ENCODE assay signal across 18 cellular contexts in the genomic region with DNA sequence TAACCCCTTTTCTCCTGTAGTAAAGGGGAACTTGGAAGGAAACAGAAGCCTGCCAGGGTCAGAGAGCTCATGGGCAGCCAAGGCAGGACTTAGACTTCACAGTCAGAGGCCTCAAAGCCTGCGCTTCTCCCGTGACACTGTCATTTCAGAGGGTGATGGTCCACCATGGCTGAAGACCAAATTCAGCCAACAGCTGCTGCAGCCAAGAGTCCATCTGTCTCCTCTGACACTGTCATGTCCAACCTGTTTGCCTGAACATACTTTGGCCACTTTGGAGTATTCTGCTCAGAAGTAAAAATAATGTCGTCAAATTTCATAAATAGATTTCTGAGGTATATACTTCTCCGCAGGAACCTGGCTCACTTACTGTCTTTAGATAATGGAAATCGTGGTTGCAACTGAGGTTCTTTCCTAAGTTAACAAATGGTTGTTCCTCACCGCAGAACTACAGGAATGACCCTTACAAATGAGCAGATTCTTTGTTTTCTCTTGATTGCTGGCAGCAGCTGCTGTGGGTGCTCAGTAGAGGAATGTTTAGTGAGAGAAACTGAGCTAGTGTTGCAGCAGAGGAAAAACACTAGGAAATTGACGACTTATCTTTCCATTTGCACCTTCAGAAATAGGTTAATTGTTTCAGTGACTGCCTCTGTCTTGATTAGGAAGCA.
"Had no signal": no experiment of that assay in that cellular context is flagged by ENCODE, and none has a peak within 500 bp of the region (broad histone marks: within the 10 kb centered on the region; RNA-seq: fewer than 3 reads in every experiment).

No MANE protein-coding gene starts in this region.

- H3K4me3 ChIP-seq: esophagus muscularis mucosa, gastrocnemius medialis, heart right ventricle, psoas muscle, smooth muscle cell, uterus had no signal

- H3K4me2 ChIP-seq: smooth muscle cell had no signal

- H3K27ac ChIP-seq: epithelial cell of prostate, esophagus muscularis mucosa, gastrocnemius medialis, heart right ventricle, psoas muscle, uterus had no signal

- H3K27ac Mint-ChIP-seq: dendritic cell treated with granulocyte-macrophage colony-stimulating factor and Interleukin-4, amounts not matched to agents 40 ng/mL and 50 ng/mL, for 4 days; effector memory CD8-positive, alpha-beta T cell; natural killer cell treated with Interleukin-12 subunit alpha and Interleukin-12 subunit beta and Interleukin-15 and Interleukin-18, amount 100 ng/mL, for 72 hours; type B pancreatic cell had no signal

- H3K9me3 ChIP-seq: esophagus muscularis mucosa, gastrocnemius medialis, heart right ventricle, psoas muscle, uterus had no signal

- H3K4me1 ChIP-seq: esophagus muscularis mucosa, psoas muscle, uterus had no signal

- DNase-seq: effector memory CD8-positive, alpha-beta T cell; gastrocnemius medialis; heart right ventricle; hypothalamus; kidney glomerular epithelial cell; mammary epithelial cell; psoas muscle; retina; stimulated activated CD4-positive, alpha-beta T cell treated with anti-CD3 and anti-CD28 coated beads, Interleukin-2, amount 100 ng/mL, for 48 hours; stimulated activated naive CD4-positive, alpha-beta T cell treated with Interleukin-2 at 50 U/mL for 16 hours; uterus had no signal

- H3K36me3 Mint-ChIP-seq: natural killer cell treated with Interleukin-12 subunit alpha and Interleukin-12 subunit beta and Interleukin-15 and Interleukin-18, amount 100 ng/mL, for 72 hours had no signal

- H3K4me3 Mint-ChIP-seq: dendritic cell treated with granulocyte-macrophage colony-stimulating factor and Interleukin-4, amounts not matched to agents 40 ng/mL and 50 ng/mL, for 4 days; effector memory CD8-positive, alpha-beta T cell; natural killer cell treated with Interleukin-12 subunit alpha and Interleukin-12 subunit beta and Interleukin-15 and Interleukin-18, amount 100 ng/mL, for 72 hours; type B pancreatic cell had no signal

- H3K36me3 ChIP-seq: esophagus muscularis mucosa, gastrocnemius medialis, heart right ventricle, uterus had no signal

- ATAC-seq: effector memory CD8-positive, alpha-beta T cell; gastrocnemius medialis; heart right ventricle; natural killer cell treated with Interleukin-12 subunit alpha and Interleukin-12 subunit beta and Interleukin-15 and Interleukin-18, amount 100 ng/mL, for 72 hours; sciatic nerve had no signal

- H3K9me3 Mint-ChIP-seq: dendritic cell treated with granulocyte-macrophage colony-stimulating factor and Interleukin-4, amounts not matched to agents 40 ng/mL and 50 ng/mL, for 4 days; effector memory CD8-positive, alpha-beta T cell; natural killer cell treated with Interleukin-12 subunit alpha and Interleukin-12 subunit beta and Interleukin-15 and Interleukin-18, amount 100 ng/mL, for 72 hours had no signal

- H3K27me3 ChIP-seq: esophagus muscularis mucosa, gastrocnemius medialis, uterus had no signal
